Comparison of ENCODE assay signal across 7 cellular contexts in genomic region chr11:108009497-108010360, GRCh38. TPM values are rescaled to one million over a fixed set of nuclear protein-coding genes. Genes with fewer than 3 reads are reported as not detected.
DNase-seq lines count a peak whose midpoint lies in the region; ATAC-seq, FAIRE-seq and TF ChIP-seq lines count a peak whose summit lies in the region.

No MANE protein-coding gene starts in this region.

- TF ChIP-seq CTCF in HFF-Myc (IDR thresholded peaks at IDR 0.05; ENCODE audit: low read depth, low read length, missing control alignments) (no peak), Panc1 (IDR thresholded peaks at IDR 0.05) (no peak), upper lobe of right lung (IDR thresholded peaks at IDR 0.05) (no peak)

- H3K27ac ChIP-seq in Panc1 (ENCODE audit: low read length) (peak overlapping the region; percentile 97), mesodermal cell (ENCODE audit: low read depth, low read length, severe bottlenecking) (peak overlapping the region; percentile 100), upper lobe of right lung (peak overlapping the region; percentile 99)
- H3K27ac ChIP-seq in effector memory CD4-positive, alpha-beta T cell (ENCODE audit: insufficient read depth, low read length, poor library complexity, severe bottlenecking): peak overlapping the region; percentile 93

- H3K4me3 ChIP-seq in HFF-Myc (replicated peaks; ENCODE audit: low read depth, low read length) (peak overlapping the region; percentile 76), Panc1 (ENCODE audit: low read depth in 2 of 2, low read length in 2 of 2) (peak overlapping the region; percentile 86), mesodermal cell (ENCODE audit: extremely low read depth, insufficient read depth, low read length, poor library complexity, severe bottlenecking) (peak overlapping the region; percentile 78), upper lobe of right lung (peak overlapping the region; percentile 78)
- H3K4me3 ChIP-seq in effector memory CD4-positive, alpha-beta T cell (ENCODE audit: insufficient read depth, low read depth, low read length, poor library complexity, severe bottlenecking): peak overlapping the region; percentile 97

- no peak for DNase-seq in GM18507 (ENCODE audit: extremely low spot score, insufficient read length, low read depth)
- no peak for DNase-seq in HFF-Myc (ENCODE audit: extremely low read depth, low read depth)
- DNase-seq in Panc1 (ENCODE audit: low read depth, low spot score): no peak
- no peak for DNase-seq in effector memory CD4-positive, alpha-beta T cell
- DNase-seq in upper lobe of right lung: no peak

- H3K9me3 ChIP-seq in Panc1 (ENCODE audit: control insufficient read depth, insufficient read depth, low read depth, low read length) (no peaks in the 10 kb centered on the region), mesodermal cell (ENCODE audit: control insufficient read depth, low read length) (no peaks in the 10 kb centered on the region), upper lobe of right lung (no peaks in the 10 kb centered on the region)
- no peaks in the 10 kb centered on the region for H3K9me3 ChIP-seq in effector memory CD4-positive, alpha-beta T cell (ENCODE audit: control insufficient read depth, low read length)

- peak; percentile 12 for FAIRE-seq in GM18507 (lab: Jason Lieb, UNC)

- H3K27me3 ChIP-seq in Panc1 (ENCODE audit: control insufficient read depth, insufficient read depth, low read length) (no peaks in the 10 kb centered on the region), upper lobe of right lung (no peaks in the 10 kb centered on the region)
- H3K27me3 ChIP-seq in effector memory CD4-positive, alpha-beta T cell (replicated peaks; ENCODE audit: control insufficient read depth, insufficient read depth, low read length, poor library complexity, severe bottlenecking): no peaks in the 10 kb centered on the region

- peaks cover 14% of the 10 kb centered on the region for H3K4me1 ChIP-seq in Panc1 (ENCODE audit: control insufficient read depth, insufficient read depth, low read length)
- peaks cover 16% of the 10 kb centered on the region for H3K4me1 ChIP-seq in effector memory CD4-positive, alpha-beta T cell (ENCODE audit: control insufficient read depth, insufficient read depth, low read length, poor library complexity, severe bottlenecking)
- no peaks in the 10 kb centered on the region for H3K4me1 ChIP-seq in mesodermal cell (ENCODE audit: control insufficient read depth, insufficient read depth, low read length, poor library complexity, severe bottlenecking)
- H3K4me1 ChIP-seq in upper lobe of right lung: peaks cover 46% of the 10 kb centered on the region

- ATAC-seq in Panc1: peak; percentile 24
- peak; percentile 4 for ATAC-seq in upper lobe of right lung
- no peak for ATAC-seq in HG03457 (IDR thresholded peaks at IDR 0.05; ENCODE audit: unreplicated experiment)

- H3K36me3 ChIP-seq in Panc1 (ENCODE audit: control insufficient read depth, insufficient read depth, low read length) (no peaks in the 10 kb centered on the region; the same call in 1 of the 2 replicates), mesodermal cell (ENCODE audit: control insufficient read depth, insufficient read depth, low read length) (peaks cover 8% of the 10 kb centered on the region), upper lobe of right lung (no peaks in the 10 kb centered on the region)
- H3K36me3 ChIP-seq in effector memory CD4-positive, alpha-beta T cell (ENCODE audit: control insufficient read depth, insufficient read depth, low read length): no peaks in the 10 kb centered on the region

- POLR2A ChIA-PET in Panc1 (lab: Charles Lee): interaction anchor here (0.6 to 0.9 kb wide), 2 partner anchors 9 to 68 kb away, joined by 3 to 5 read pairs; no protein-coding TSS in a partner anchor

- WGBS in mesodermal cell (ENCODE audit: insufficient coverage in 2 of 2), 2 experiments: 1 to 2% methylated on average over 25 to 28 of the region's 31 CpGs

- BruUV-seq in Panc1 (replicated peaks; lab: Mats Ljungman, UMichigan): TSS peak; percentile 76

- CTCF ChIA-PET in Panc1 (lab: Charles Lee): interaction anchor here (0.6 to 1.9 kb wide), 6 partner anchors 8 to 145 kb away, joined by 3 to 8 read pairs (median 4); no protein-coding TSS in a partner anchor

- in situ Hi-C loops in Panc1 (cut with HindIII; ENCODE audit: low pct_unique_long_range_greater_than_20kb, low sequenced_read_pairs): no loop called here

- intact Hi-C loops in Panc1 (cut with micrococcal nuclease; ENCODE audit: unreplicated experiment) (no loop called here), upper lobe of right lung (cut with DNase I) (no loop called here)

RNA-seq across cellular contexts. Expression of gene CUL5, which starts 1.0 kb away (rescaled TPM):
- total RNA-seq in Panc1 (2021; ENCODE audit: unreplicated experiment) (56.5 TPM), upper lobe of right lung (37.9 TPM)
- polyA plus RNA-seq in Panc1 (2012; ENCODE audit: insufficient read length): 29.7 TPM
- 21.2 TPM for polyA plus RNA-seq in mesodermal cell (2013, experiment 1 of 2)
- 25.7 TPM for polyA plus RNA-seq in mesodermal cell (2013, experiment 2 of 2)
